ENCODE assay signal across 11 cellular contexts in genomic region chr19:38695832-38696732, GRCh38. TPM values are rescaled to one million over a fixed set of nuclear protein-coding genes. Genes with fewer than 3 reads are reported as not detected.
DNase-seq lines count a peak whose midpoint lies in the region; ATAC-seq and TF ChIP-seq lines count a peak whose summit lies in the region.
"Had no signal": no experiment of that assay in that cellular context is flagged by ENCODE, and none has a peak within 500 bp of the region (broad histone marks: within the 10 kb centered on the region; RNA-seq: fewer than 3 reads in every experiment).

No MANE protein-coding gene starts in this region.

- no peak for ATAC-seq in activated naive CD8-positive, alpha-beta T cell treated with anti-CD3 and anti-CD28 coated beads, Interleukin-2, amount 50 U/mL, for 24 hours
- no peak for ATAC-seq in GM19452 (IDR thresholded peaks at IDR 0.05; ENCODE audit: unreplicated experiment)

- no peak for TF ChIP-seq CTCF in smooth muscle cell (IDR thresholded peaks at IDR 0.05; ENCODE audit: borderline replicate concordance, insufficient read depth, poor library complexity, severe bottlenecking)

- no peaks in the 10 kb centered on the region for H3K9me3 ChIP-seq in smooth muscle cell (replicated peaks; ENCODE audit: low read depth)

- peaks cover 32% of the 10 kb centered on the region for H3K4me1 ChIP-seq in smooth muscle cell (ENCODE audit: low read depth)

- H3K27me3 ChIP-seq in H7 (ENCODE audit: control insufficient read depth, insufficient read depth, low read length) (no peaks in the 10 kb centered on the region), smooth muscle cell (ENCODE audit: low read depth) (no peaks in the 10 kb centered on the region)

- H3K27ac Mint-ChIP-seq in activated T-helper 2 cell treated with anti-CD3 and anti-CD28 coated beads, Interferon-gamma antibody, Interleukin-2, Interleukin-4, amounts not matched to agents 10 μg/mL and 5 μg/mL and 100 μg/mL, durations not matched to agents 14 hours and 24 hours and 36 hours = peak overlapping the region; percentile 32
- H3K27ac Mint-ChIP-seq in activated naive CD8-positive, alpha-beta T cell treated with anti-CD3 and anti-CD28 coated beads, Interleukin-2, amount 50 U/mL, for 24 hours = no peak overlapping the region

- peaks cover 14% of the 10 kb centered on the region for H3F3A ChIP-seq in smooth muscle cell (ENCODE audit: low read depth)

- H3K4me3 Mint-ChIP-seq in activated T-helper 2 cell treated with anti-CD3 and anti-CD28 coated beads, Interferon-gamma antibody, Interleukin-2, Interleukin-4, amounts not matched to agents 10 μg/mL and 5 μg/mL and 100 μg/mL, durations not matched to agents 14 hours and 24 hours and 36 hours (ENCODE audit: low read depth) = no peak overlapping the region
- no peak overlapping the region for H3K4me3 Mint-ChIP-seq in activated naive CD8-positive, alpha-beta T cell treated with anti-CD3 and anti-CD28 coated beads, Interleukin-2, amount 50 U/mL, for 24 hours
- H3K4me3 Mint-ChIP-seq: activated CD4-positive, alpha-beta T cell treated with anti-CD3 and anti-CD28 coated beads, Interleukin-2, amount 10 ng/mL, durations not matched to agents 7 days and 5 days had no signal

- WGBS in smooth muscle cell (ENCODE audit: low lambda C conversion rate) = 94% methylated on average over 22 of the region's 22 CpGs

- peaks cover 85% of the 10 kb centered on the region for H3K79me2 ChIP-seq in smooth muscle cell (ENCODE audit: low read depth)

- no peak overlapping the region for H3K9ac ChIP-seq in smooth muscle cell (ENCODE audit: low read depth)

- H3K4me3 ChIP-seq in H7 (ENCODE audit: insufficient read depth, low read depth, low read length) (no peak overlapping the region), smooth muscle cell (no peak overlapping the region)

- peak overlapping the region; percentile 42 for H3K27ac ChIP-seq in smooth muscle cell (ENCODE audit: low read depth)

- H3K27me3 Mint-ChIP-seq in activated T-helper 2 cell treated with anti-CD3 and anti-CD28 coated beads, Interferon-gamma antibody, Interleukin-2, Interleukin-4, amounts not matched to agents 10 μg/mL and 5 μg/mL and 100 μg/mL, durations not matched to agents 14 hours and 24 hours and 36 hours (ENCODE audit: low read depth) = no peaks in the 10 kb centered on the region
- H3K27me3 Mint-ChIP-seq in activated naive CD8-positive, alpha-beta T cell treated with anti-CD3 and anti-CD28 coated beads, Interleukin-2, amount 50 U/mL, for 24 hours = no peaks in the 10 kb centered on the region
- H3K27me3 Mint-ChIP-seq: activated CD4-positive, alpha-beta T cell treated with anti-CD3 and anti-CD28 coated beads, Interleukin-2, amount 10 ng/mL, durations not matched to agents 7 days and 5 days had no signal

- no peaks in the 10 kb centered on the region for H3K9me3 Mint-ChIP-seq in activated T-helper 2 cell treated with anti-CD3 and anti-CD28 coated beads, Interferon-gamma antibody, Interleukin-2, Interleukin-4, amounts not matched to agents 10 μg/mL and 5 μg/mL and 100 μg/mL, durations not matched to agents 14 hours and 24 hours and 36 hours
- no peaks in the 10 kb centered on the region for H3K9me3 Mint-ChIP-seq in activated naive CD8-positive, alpha-beta T cell treated with anti-CD3 and anti-CD28 coated beads, Interleukin-2, amount 50 U/mL, for 24 hours
- H3K9me3 Mint-ChIP-seq: activated CD4-positive, alpha-beta T cell treated with anti-CD3 and anti-CD28 coated beads, Interleukin-2, amount 10 ng/mL, durations not matched to agents 7 days and 5 days had no signal

- H3K36me3 ChIP-seq in H7 (replicated peaks; ENCODE audit: control insufficient read depth, insufficient read depth, low read length) (peaks cover 11% of the 10 kb centered on the region), smooth muscle cell (ENCODE audit: low read depth) (no peaks in the 10 kb centered on the region)

- DNase-seq in H7 (peak; percentile 15), left kidney (ENCODE audit: low read depth, low spot score) (peak; percentile 81), smooth muscle cell (lab: John Stamatoyannopoulos, UW; ENCODE audit: unreplicated experiment) (no peak), foreskin melanocyte (no peak)
- DNase-seq in activated T-helper 2 cell treated with anti-CD3 and anti-CD28 coated beads, Interferon-gamma antibody, Interleukin-2, Interleukin-4, amounts not matched to agents 10 μg/mL and 5 μg/mL and 100 μg/mL, durations not matched to agents 14 hours and 24 hours and 36 hours (ENCODE audit: low spot score) = no peak
- DNase-seq in activated naive CD8-positive, alpha-beta T cell treated with anti-CD3 and anti-CD28 coated beads, Interleukin-2, amount 50 U/mL, for 24 hours = no peak
- DNase-seq in stimulated activated CD4-positive, alpha-beta T cell treated with anti-CD3 and anti-CD28 coated beads, Interleukin-4, amount 100 ng/mL, for 1 hour = no peak
- DNase-seq: activated CD4-positive, alpha-beta T cell treated with anti-CD3 and anti-CD28 coated beads, Interleukin-2, amount 10 ng/mL, durations not matched to agents 7 days and 5 days; NCI-H1694 had no signal

- H3K4me1 Mint-ChIP-seq in activated T-helper 2 cell treated with anti-CD3 and anti-CD28 coated beads, Interferon-gamma antibody, Interleukin-2, Interleukin-4, amounts not matched to agents 10 μg/mL and 5 μg/mL and 100 μg/mL, durations not matched to agents 14 hours and 24 hours and 36 hours (ENCODE audit: low read depth) = peaks cover 65% of the 10 kb centered on the region
- H3K4me1 Mint-ChIP-seq in activated naive CD8-positive, alpha-beta T cell treated with anti-CD3 and anti-CD28 coated beads, Interleukin-2, amount 50 U/mL, for 24 hours = peaks cover 65% of the 10 kb centered on the region

- intact Hi-C loops in activated T-helper 2 cell treated with anti-CD3 and anti-CD28 coated beads, Interferon-gamma antibody, Interleukin-2, Interleukin-4, amounts not matched to agents 10 μg/mL and 5 μg/mL and 100 μg/mL, durations not matched to agents 14 hours and 24 hours and 36 hours (cut with micrococcal nuclease) = no loop called here

- no peak overlapping the region for H3K4me2 ChIP-seq in smooth muscle cell

- H3K36me3 Mint-ChIP-seq in activated T-helper 2 cell treated with anti-CD3 and anti-CD28 coated beads, Interferon-gamma antibody, Interleukin-2, Interleukin-4, amounts not matched to agents 10 μg/mL and 5 μg/mL and 100 μg/mL, durations not matched to agents 14 hours and 24 hours and 36 hours (ENCODE audit: low read depth) = peaks cover 15% of the 10 kb centered on the region
- H3K36me3 Mint-ChIP-seq in activated naive CD8-positive, alpha-beta T cell treated with anti-CD3 and anti-CD28 coated beads, Interleukin-2, amount 50 U/mL, for 24 hours (ENCODE audit: low read depth) = peaks cover 2% of the 10 kb centered on the region

- H4K20me1 ChIP-seq in smooth muscle cell (ENCODE audit: low read depth) = peaks cover 84% of the 10 kb centered on the region

- H2AFZ ChIP-seq in smooth muscle cell (ENCODE audit: low read depth) = no peak overlapping the region

RNA-seq across cellular contexts. Expression of gene CAPN12, which starts 48.2 kb away (rescaled TPM):
- total RNA-seq in H7 (2014; rRNA removed; shearing (Covaris generic)) = 3.0 and 5.4 TPM in 2 replicates
- 2.9 and 3.6 TPM in 2 replicates for total RNA-seq in activated T-helper 2 cell treated with anti-CD3 and anti-CD28 coated beads, Interferon-gamma antibody, Interleukin-2, Interleukin-4, amounts not matched to agents 10 μg/mL and 5 μg/mL and 100 μg/mL, durations not matched to agents 14 hours and 24 hours and 36 hours
- 3.2 and 5.5 TPM in 2 replicates for total RNA-seq in smooth muscle cell
- polyA plus RNA-seq in smooth muscle cell = 1.4 and 6.5 TPM in 2 replicates
- total RNA-seq: RPMI7951 had no signal

RNA-seq across cellular contexts. Expression of gene ACTN4, which starts 48.6 kb away (rescaled TPM):
- 163 and 226 TPM in 2 replicates for total RNA-seq in H7 (2014; rRNA removed; shearing (Covaris generic))
- total RNA-seq in activated T-helper 2 cell treated with anti-CD3 and anti-CD28 coated beads, Interferon-gamma antibody, Interleukin-2, Interleukin-4, amounts not matched to agents 10 μg/mL and 5 μg/mL and 100 μg/mL, durations not matched to agents 14 hours and 24 hours and 36 hours = 329 and 334 TPM in 2 replicates
- total RNA-seq in smooth muscle cell = 311 TPM in 2 replicates
- polyA plus RNA-seq in smooth muscle cell = 53.8 and 60.4 TPM in 2 replicates

Comparison
In these comparisons a context has a peak if more than half of its experiments do, and no peak if none do; other contexts are left out.
1. DNase-seq: peak in H7 (single experiment) and left kidney (single experiment); none in activated T-helper 2 cell treated with anti-CD3 and anti-CD28 coated beads, Interferon-gamma antibody, Interleukin-2, Interleukin-4, amounts not matched to agents 10 μg/mL and 5 μg/mL and 100 μg/mL, durations not matched to agents 14 hours and 24 hours and 36 hours (single experiment), smooth muscle cell (single experiment), activated naive CD8-positive, alpha-beta T cell treated with anti-CD3 and anti-CD28 coated beads, Interleukin-2, amount 50 U/mL, for 24 hours (single experiment), stimulated activated CD4-positive, alpha-beta T cell treated with anti-CD3 and anti-CD28 coated beads, Interleukin-4, amount 100 ng/mL, for 1 hour (single experiment) and foreskin melanocyte (single experiment).